In genomic region chr3:10709110-10709781, GRCh38 we compare ENCODE assay signal across 2 cellular contexts.
TF ChIP-seq lines count a peak whose summit lies in the region.

No MANE protein-coding gene starts in this region.

TF ChIP-seq in SK-N-SH, 30 proteins besides CTCF, POLR2A, EP300 and RAD21:
- peak; percentile 20; the same call in 1 of the 2 replicates for TF ChIP-seq SMC3 (IDR thresholded peaks at IDR 0.05; ENCODE audit: low read depth, low read length)
- TF ChIP-seq MXI1 (IDR thresholded peaks at IDR 0.05; ENCODE audit: low read depth, low read length), result no peak

TF ChIP-seq in H1, 55 proteins besides CTCF, POLR2A, EP300 and RAD21:
- no peak for TF ChIP-seq TAF7 (optimal IDR thresholded peaks at IDR 0.05; ENCODE audit: borderline replicate concordance, low read depth, low read length)
- TF ChIP-seq SP2 (IDR thresholded peaks at IDR 0.05; ENCODE audit: low read length), result no peak
- TF ChIP-seq CREB1 (IDR thresholded peaks at IDR 0.05), result no peak
- TF ChIP-seq FOSL1 (IDR thresholded peaks at IDR 0.05; ENCODE audit: insufficient read depth, low read depth, low read length), result no peak
- no peak for TF ChIP-seq SAP30 (IDR thresholded peaks at IDR 0.05; ENCODE audit: insufficient read depth, insufficient replicate concordance, low read length)
- no peak for TF ChIP-seq KDM4A (IDR thresholded peaks at IDR 0.05; ENCODE audit: low read depth, low read length, severe bottlenecking)
- no peak for TF ChIP-seq CBX8 (IDR thresholded peaks at IDR 0.05; ENCODE audit: borderline replicate concordance, low read depth, low read length)
- TF ChIP-seq MAX (IDR thresholded peaks at IDR 0.05), result no peak
- TF ChIP-seq POU5F1 (IDR thresholded peaks at IDR 0.05; ENCODE audit: low read depth, low read length), result no peak
- TF ChIP-seq PHF8 (conservative IDR thresholded peaks at IDR 0.05; ENCODE audit: low read depth, low read length), result no peak
- TF ChIP-seq TCF12 (IDR thresholded peaks at IDR 0.05; ENCODE audit: low read depth, low read length), result no peak
- no peak for TF ChIP-seq RBBP5 (IDR thresholded peaks at IDR 0.05; ENCODE audit: borderline replicate concordance, low read depth, low read length)
- TF ChIP-seq KDM1A (IDR thresholded peaks at IDR 0.05; ENCODE audit: borderline replicate concordance, low read length), result no peak
- TF ChIP-seq CHD1 (IDR thresholded peaks at IDR 0.05; ENCODE audit: low read depth, low read length), result no peak
- TF ChIP-seq CHD2 (IDR thresholded peaks at IDR 0.05; ENCODE audit: low read length), result no peak
- TF ChIP-seq MAFK (IDR thresholded peaks at IDR 0.05; ENCODE audit: low read depth, low read length), result no peak
- TF ChIP-seq SP1 (IDR thresholded peaks at IDR 0.05; ENCODE audit: low read depth, low read length), result no peak
- no peak for TF ChIP-seq TEAD4 (IDR thresholded peaks at IDR 0.05; ENCODE audit: low read depth, low read length)
- no peak for TF ChIP-seq KDM5A (IDR thresholded peaks at IDR 0.05; ENCODE audit: low read length)
- TF ChIP-seq TBP (IDR thresholded peaks at IDR 0.05; ENCODE audit: low read depth, low read length), result no peak
